ENCODE assay signal across 10 cellular contexts in the genomic region with DNA sequence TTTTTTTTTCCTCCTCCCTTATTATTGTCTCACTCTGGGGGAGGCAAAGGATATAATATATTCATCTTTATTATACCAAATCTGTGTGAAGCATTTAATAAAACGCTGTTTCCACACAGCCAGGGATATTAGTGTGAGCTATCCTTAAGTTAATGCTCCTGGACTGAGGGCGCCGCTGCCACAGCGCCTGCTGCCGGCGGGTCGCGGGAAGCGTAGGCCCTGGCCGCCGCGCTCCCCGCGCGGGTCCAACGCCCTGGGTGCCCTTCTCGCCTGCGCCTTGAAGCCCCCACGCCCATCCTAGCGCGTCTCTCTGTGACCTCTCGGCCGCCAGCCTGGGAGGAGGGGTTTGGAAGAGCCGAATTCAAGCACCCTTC. TPM values are rescaled to one million over a fixed set of nuclear protein-coding genes. Genes with fewer than 3 reads are reported as not detected.
DNase-seq lines count a peak whose midpoint lies in the region; ATAC-seq and TF ChIP-seq lines count a peak whose summit lies in the region.
"Had no signal": no experiment of that assay in that cellular context is flagged by ENCODE, and none has a peak within 500 bp of the region (broad histone marks: within the 10 kb centered on the region; RNA-seq: fewer than 3 reads in every experiment).

No MANE protein-coding gene starts in this region.

- peak; percentile 58 for ATAC-seq in CD8-positive, alpha-beta T cell
- ATAC-seq in memory B cell (ENCODE audit: low read depth), result peak; percentile 39
- no peak for ATAC-seq in GM18861 (IDR thresholded peaks at IDR 0.05; ENCODE audit: unreplicated experiment)
- ATAC-seq in GM18858 (IDR thresholded peaks at IDR 0.05; ENCODE audit: unreplicated experiment), result no peak

- peaks cover 18% of the 10 kb centered on the region for H3K4me1 Mint-ChIP-seq in CD8-positive, alpha-beta T cell (ENCODE audit: low read depth)
- H3K4me1 Mint-ChIP-seq in memory B cell, result peaks cover 14% of the 10 kb centered on the region

- H3K36me3 Mint-ChIP-seq in CD8-positive, alpha-beta T cell, result no peaks in the 10 kb centered on the region
- no peaks in the 10 kb centered on the region for H3K36me3 Mint-ChIP-seq in memory B cell

- H3K9me3 ChIP-seq in CD8-positive, alpha-beta T cell (ENCODE audit: low read length), result no peaks in the 10 kb centered on the region
- no peaks in the 10 kb centered on the region for H3K9me3 ChIP-seq in MM.1S (replicated peaks; ENCODE audit: insufficient read depth, low read length)

- H2AFZ ChIP-seq in MM.1S (ENCODE audit: low read length), result no peak overlapping the region

- DNase-seq in CD8-positive, alpha-beta T cell, result no peak
- DNase-seq in MM.1S (no peak), ecto neural progenitor cell (ENCODE audit: low spot score) (peak; percentile 73), memory B cell (ENCODE audit: low spot score in 2 of 2) (no peak), NCI-H1092 treated with DMSO at 0.1 percent for 48 hours (lab: John Stamatoyannopoulos, UW) (no peak), D341Med (ENCODE audit: low spot score) (no peak)
- DNase-seq: GF-D8 had no signal

- H3K4me1 ChIP-seq in CD8-positive, alpha-beta T cell (ENCODE audit: insufficient read depth, low read length), result peaks cover 24% of the 10 kb centered on the region
- no peaks in the 10 kb centered on the region for H3K4me1 ChIP-seq in MM.1S (ENCODE audit: low read length)

- H3F3A ChIP-seq in MM.1S (ENCODE audit: insufficient read depth, low read length), result no peaks in the 10 kb centered on the region

- no peak overlapping the region for H3K27ac ChIP-seq in CD8-positive, alpha-beta T cell (ENCODE audit: low read depth, low read length)
- H3K27ac ChIP-seq in MM.1S (ENCODE audit: low read length), result no peak overlapping the region

- H3K27ac Mint-ChIP-seq in CD8-positive, alpha-beta T cell, result no peak overlapping the region
- no peak overlapping the region for H3K27ac Mint-ChIP-seq in memory B cell

- peaks cover 51% of the 10 kb centered on the region for H3K27me3 ChIP-seq in CD8-positive, alpha-beta T cell (ENCODE audit: insufficient read depth, low read length)
- peaks cover 42% of the 10 kb centered on the region for H3K27me3 ChIP-seq in MM.1S (replicated peaks; ENCODE audit: insufficient read depth, low read length)

- no peak overlapping the region for H3K9ac ChIP-seq in MM.1S (ENCODE audit: low read length)

- no peaks in the 10 kb centered on the region for H3K79me2 ChIP-seq in MM.1S (ENCODE audit: low read length)

- H3K36me3 ChIP-seq in CD8-positive, alpha-beta T cell (ENCODE audit: insufficient read depth, low read length), result no peaks in the 10 kb centered on the region
- no peaks in the 10 kb centered on the region for H3K36me3 ChIP-seq in MM.1S (replicated peaks; ENCODE audit: insufficient read depth, low read length)

- CTCF ChIA-PET in CD8-positive, alpha-beta T cell (lab: Charles Lee), result interaction anchor here (1.1 to 12.2 kb wide), 6 partner anchors 9 to 77 kb away, joined by 3 to 100 read pairs (median 4); a partner anchor contains a TSS

- POLR2A ChIA-PET in CD8-positive, alpha-beta T cell (lab: Charles Lee), result no interaction called here

- no peak overlapping the region for H3K4me3 ChIP-seq in CD8-positive, alpha-beta T cell (ENCODE audit: low read depth, low read length)
- no peak overlapping the region for H3K4me3 ChIP-seq in MM.1S (ENCODE audit: low read length)

- peak; percentile 64 for TF ChIP-seq CTCF in CD8-positive, alpha-beta T cell (IDR thresholded peaks at IDR 0.05)
- TF ChIP-seq CTCF in MM.1S (IDR thresholded peaks at IDR 0.05; ENCODE audit: low read length), result peak; percentile 62

- no peak overlapping the region for H3K4me3 Mint-ChIP-seq in CD8-positive, alpha-beta T cell
- no peak overlapping the region for H3K4me3 Mint-ChIP-seq in memory B cell

- intact Hi-C loops in CD8-positive, alpha-beta T cell (cut with DNase I, micrococcal nuclease), result loop anchor here in 1 of 2 experiments (1.0 kb wide), 1 partner anchor 25 kb away; no protein-coding TSS in a partner anchor

- H3K9me2 ChIP-seq in MM.1S (replicated peaks; ENCODE audit: insufficient read depth, low read length), result no peaks in the 10 kb centered on the region

- H3K9me3 Mint-ChIP-seq in CD8-positive, alpha-beta T cell, result no peaks in the 10 kb centered on the region
- no peaks in the 10 kb centered on the region for H3K9me3 Mint-ChIP-seq in memory B cell

- H3K4me2 ChIP-seq in MM.1S (ENCODE audit: low read depth, low read length), result no peak overlapping the region; the same call in 1 of the 2 replicates

- peaks cover 74% of the 10 kb centered on the region for H3K27me3 Mint-ChIP-seq in CD8-positive, alpha-beta T cell (ENCODE audit: low read depth)
- peaks cover 37% of the 10 kb centered on the region for H3K27me3 Mint-ChIP-seq in memory B cell

- H4K20me1 ChIP-seq in MM.1S (ENCODE audit: insufficient read depth, low read length), result no peaks in the 10 kb centered on the region

RNA-seq across cellular contexts. Expression of a gene that starts 9.5 kb away (rescaled TPM):
- total RNA-seq in CD8-positive, alpha-beta T cell, result not detected
- total RNA-seq: H4 had no signal

Comparison
In these comparisons a context has a peak if more than half of its experiments do, and no peak if none do; other contexts are left out.
1. ATAC-seq: peak in CD8-positive, alpha-beta T cell (single experiment) and memory B cell (single experiment); none in GM18861 (single experiment) and GM18858 (single experiment).